8 cellular contexts compared by ENCODE assay signal in genomic region chr11:47270331-47271271, GRCh38. TPM values are rescaled to one million over a fixed set of nuclear protein-coding genes. Genes with fewer than 3 reads are reported as not detected.
DNase-seq lines count a peak whose midpoint lies in the region; ATAC-seq and TF ChIP-seq lines count a peak whose summit lies in the region.

No MANE protein-coding gene starts in this region.

- peak overlapping the region; percentile 89 for H3K27ac Mint-ChIP-seq in activated T-cell treated with anti-CD3 and anti-CD28 coated beads, Interleukin-2, amount 50 U/mL, for 24 hours

- no peak for TF ChIP-seq EP300 in neural cell (conservative IDR thresholded peaks at IDR 0.05; ENCODE audit: poor library complexity, severe bottlenecking)

- DNase-seq in Right ventricle myocardium superior: no peak
- no peak for DNase-seq in Right ventricle myocardium inferior (ENCODE audit: missing footprints)
- DNase-seq in NCI-H526 (lab: John Stamatoyannopoulos, UW): peak; percentile 60 to 70
- DNase-seq in activated T-cell treated with anti-CD3 and anti-CD28 coated beads, Interleukin-2, amount 50 U/mL, for 24 hours: peak; percentile 50
- peak; percentile 65 for DNase-seq in fibroblast of peridontal ligament (ENCODE audit: extremely low read depth)
- no peak for DNase-seq in NCI-H128 (lab: John Stamatoyannopoulos, UW; ENCODE audit: unreplicated experiment)
- DNase-seq in GOT3 (lab: John Stamatoyannopoulos, UW): no peak

- peaks cover 4% of the 10 kb centered on the region for H3F3A ChIP-seq in neural cell (ENCODE audit: insufficient read depth, low read length, poor library complexity, severe bottlenecking)

- no peaks in the 10 kb centered on the region for H3K9me3 ChIP-seq in neural cell (ENCODE audit: low read length)

- peak overlapping the region; percentile 84 for H3K9ac ChIP-seq in neural cell (ENCODE audit: low read length)

- H3K4me3 ChIP-seq in neural cell (ENCODE audit: low read length): peak overlapping the region; percentile 75

- peaks cover 53% of the 10 kb centered on the region for H3K4me1 Mint-ChIP-seq in activated T-cell treated with anti-CD3 and anti-CD28 coated beads, Interleukin-2, amount 50 U/mL, for 24 hours (ENCODE audit: low read depth)

- peaks cover 35% of the 10 kb centered on the region for H3K36me3 Mint-ChIP-seq in activated T-cell treated with anti-CD3 and anti-CD28 coated beads, Interleukin-2, amount 50 U/mL, for 24 hours (ENCODE audit: low read depth)

- peak overlapping the region; percentile 80 for H3K4me3 Mint-ChIP-seq in activated T-cell treated with anti-CD3 and anti-CD28 coated beads, Interleukin-2, amount 50 U/mL, for 24 hours

- H3K9me2 ChIP-seq in neural cell (ENCODE audit: insufficient read depth, low read length): no peaks in the 10 kb centered on the region

- no peaks in the 10 kb centered on the region for H3K9me3 Mint-ChIP-seq in activated T-cell treated with anti-CD3 and anti-CD28 coated beads, Interleukin-2, amount 50 U/mL, for 24 hours

- TF ChIP-seq CTCF in neural cell (IDR thresholded peaks at IDR 0.05; ENCODE audit: poor library complexity, severe bottlenecking): peak; percentile 42

- peak overlapping the region; percentile 76 for H3K4me2 ChIP-seq in neural cell (ENCODE audit: low read length)

- peaks cover 7% of the 10 kb centered on the region for H3K36me3 ChIP-seq in neural cell (ENCODE audit: insufficient read depth, low read length)

- peaks cover 3% of the 10 kb centered on the region for H4K20me1 ChIP-seq in neural cell (ENCODE audit: insufficient read depth)

- peaks cover 40% of the 10 kb centered on the region for H3K79me2 ChIP-seq in neural cell (replicated peaks; ENCODE audit: insufficient read depth, low read length)

- no peaks in the 10 kb centered on the region for H3K27me3 Mint-ChIP-seq in activated T-cell treated with anti-CD3 and anti-CD28 coated beads, Interleukin-2, amount 50 U/mL, for 24 hours

- peak overlapping the region; percentile 77 for H3K27ac ChIP-seq in neural cell (ENCODE audit: low read length)

- intact Hi-C loops in Right ventricle myocardium superior (cut with DNase I) (loop anchor here (5.0 kb wide), 1 partner anchor 37 kb away; no protein-coding TSS in a partner anchor), Right ventricle myocardium inferior (cut with DNase I) (loop anchor here (5.0 kb wide), 1 partner anchor 37 kb away; no protein-coding TSS in a partner anchor)

- peak; percentile 38 for TF ChIP-seq RAD21 in neural cell (conservative IDR thresholded peaks at IDR 0.05)

- peak overlapping the region; percentile 16 for H2AFZ ChIP-seq in neural cell (ENCODE audit: low read depth, low read length)

- ATAC-seq in Right ventricle myocardium superior (ENCODE audit: poor library complexity): peak; percentile 11
- no peak for ATAC-seq in Right ventricle myocardium inferior

- H3K27me3 ChIP-seq in neural cell (ENCODE audit: insufficient read depth, low read depth, low read length): no peaks in the 10 kb centered on the region

TF ChIP-seq in neural cell, 6 proteins besides CTCF, POLR2A, EP300 and RAD21:
- no peak for TF ChIP-seq EZH2 (IDR thresholded peaks at IDR 0.05; ENCODE audit: borderline replicate concordance, insufficient read depth, low read length, poor library complexity, severe bottlenecking)
- TF ChIP-seq MXI1 (conservative IDR thresholded peaks at IDR 0.05; ENCODE audit: poor library complexity, severe bottlenecking): no peak
- TF ChIP-seq SMC3 (conservative IDR thresholded peaks at IDR 0.05; ENCODE audit: poor library complexity): peak; percentile 41
- no peak for TF ChIP-seq TAF1 (IDR thresholded peaks at IDR 0.05; ENCODE audit: low read depth)
- TF ChIP-seq POLR2AphosphoS5 (IDR thresholded peaks at IDR 0.05): peak; percentile 53
- TF ChIP-seq REST (IDR thresholded peaks at IDR 0.05; ENCODE audit: borderline replicate concordance): no peak

RNA-seq across cellular contexts. Expression of gene MADD, which starts 0.7 kb away (rescaled TPM):
- total RNA-seq in Right ventricle myocardium superior: 39.7 TPM
- total RNA-seq in Right ventricle myocardium inferior: 40.2 TPM
- 46.1 and 66.9 TPM in 2 replicates for polyA plus RNA-seq in neural cell
- polyA minus RNA-seq in neural cell: 79.1 and 92.6 TPM in 2 replicates

RNA-seq across cellular contexts. Expression of gene NR1H3, which starts 12.8 kb away (rescaled TPM):
- 19.1 TPM for total RNA-seq in Right ventricle myocardium superior
- total RNA-seq in Right ventricle myocardium inferior: 22.3 TPM
- polyA plus RNA-seq in neural cell: 7.7 and 16.5 TPM in 2 replicates
- 8.7 and 10.2 TPM in 2 replicates for polyA minus RNA-seq in neural cell

RNA-seq across cellular contexts. Expression of gene ACP2, which starts 22.0 kb away (rescaled TPM):
- total RNA-seq in Right ventricle myocardium superior: 18.4 TPM
- 21.2 TPM for total RNA-seq in Right ventricle myocardium inferior
- 47.2 and 48.1 TPM in 2 replicates for polyA plus RNA-seq in neural cell
- polyA minus RNA-seq in neural cell: 67.0 and 78.2 TPM in 2 replicates

RNA-seq across cellular contexts. Expression of gene DDB2, which starts 55.8 kb away (rescaled TPM):
- total RNA-seq in Right ventricle myocardium superior: 9.3 TPM
- 10.3 TPM for total RNA-seq in Right ventricle myocardium inferior
- polyA plus RNA-seq in neural cell: 9.8 and 13.0 TPM in 2 replicates
- 3.4 and 4.9 TPM in 2 replicates for polyA minus RNA-seq in neural cell

Comparison
In these comparisons a context has a peak if more than half of its experiments do, and no peak if none do; other contexts are left out.
1. DNase-seq: peak in NCI-H526 (2 of 2), activated T-cell treated with anti-CD3 and anti-CD28 coated beads, Interleukin-2, amount 50 U/mL, for 24 hours (single experiment) and fibroblast of peridontal ligament (single experiment); none in Right ventricle myocardium superior (single experiment), Right ventricle myocardium inferior (single experiment), NCI-H128 (single experiment) and GOT3 (single experiment).